ENCODE assay signal across 1 cellular context in genomic region chr10:93220315-93221170, GRCh38.
TF ChIP-seq lines count a peak whose summit lies in the region.

No MANE protein-coding gene starts in this region.

TF ChIP-seq in GM23338, 12 proteins besides CTCF, POLR2A, EP300 and RAD21 (continued from another document):
- TF ChIP-seq ZNF462 (CRISPR knock-in tag; IDR thresholded peaks at IDR 0.05), result no peak
- TF ChIP-seq REST (IDR thresholded peaks at IDR 0.05; ENCODE audit: unreplicated experiment), result no peak
- no peak for TF ChIP-seq EZH2phosphoT487 (IDR thresholded peaks at IDR 0.05; ENCODE audit: unreplicated experiment)
- no peak for TF ChIP-seq ZNF114 (CRISPR knock-in tag; IDR thresholded peaks at IDR 0.05)
- TF ChIP-seq NANOG (IDR thresholded peaks at IDR 0.05; ENCODE audit: borderline replicate concordance), result no peak
- TF ChIP-seq ETS1 (IDR thresholded peaks at IDR 0.05), result no peak
